ENCODE assay signal across 1 cellular context in the genomic region with DNA sequence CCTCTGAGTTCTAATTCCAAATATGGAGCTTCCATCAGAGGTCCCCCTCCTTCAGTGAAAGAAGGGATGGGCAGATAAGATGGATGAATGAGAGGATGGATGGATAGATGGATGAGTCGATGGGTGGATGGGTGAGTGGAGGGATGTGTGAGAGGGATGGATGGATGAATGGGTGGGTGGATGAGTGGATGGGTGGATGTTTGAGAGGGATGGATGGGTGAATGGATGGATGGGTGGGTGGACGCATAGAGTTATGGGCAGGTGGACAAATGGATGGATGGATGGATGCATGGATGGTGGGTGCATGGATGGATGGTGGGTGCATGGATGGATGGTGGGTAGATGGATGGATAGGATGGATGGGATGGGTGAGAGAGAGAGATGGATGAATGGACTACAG.
TF ChIP-seq lines count a peak whose summit lies in the region.

No MANE protein-coding gene starts in this region.

TF ChIP-seq in HCT116, 20 proteins besides CTCF, POLR2A, EP300 and RAD21:
- TF ChIP-seq, protein P1, sequence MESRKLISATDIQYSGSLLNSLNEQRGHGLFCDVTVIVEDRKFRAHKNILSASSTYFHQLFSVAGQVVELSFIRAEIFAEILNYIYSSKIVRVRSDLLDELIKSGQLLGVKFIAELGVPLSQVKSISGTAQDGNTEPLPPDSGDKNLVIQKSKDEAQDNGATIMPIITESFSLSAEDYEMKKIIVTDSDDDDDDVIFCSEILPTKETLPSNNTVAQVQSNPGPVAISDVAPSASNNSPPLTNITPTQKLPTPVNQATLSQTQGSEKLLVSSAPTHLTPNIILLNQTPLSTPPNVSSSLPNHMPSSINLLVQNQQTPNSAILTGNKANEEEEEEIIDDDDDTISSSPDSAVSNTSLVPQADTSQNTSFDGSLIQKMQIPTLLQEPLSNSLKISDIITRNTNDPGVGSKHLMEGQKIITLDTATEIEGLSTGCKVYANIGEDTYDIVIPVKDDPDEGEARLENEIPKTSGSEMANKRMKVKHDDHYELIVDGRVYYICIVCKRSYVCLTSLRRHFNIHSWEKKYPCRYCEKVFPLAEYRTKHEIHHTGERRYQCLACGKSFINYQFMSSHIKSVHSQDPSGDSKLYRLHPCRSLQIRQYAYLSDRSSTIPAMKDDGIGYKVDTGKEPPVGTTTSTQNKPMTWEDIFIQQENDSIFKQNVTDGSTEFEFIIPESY (IDR thresholded peaks at IDR 0.05; ENCODE audit: extremely low read depth, insufficient replicate concordance, low read length) = no peak
- 0 out of 2 replicates have a peak, but pooled peaks have one; percentile 21 for TF ChIP-seq ZFX (IDR thresholded peaks at IDR 0.05)
TF ChIP-seq in HCT116: peak in this region for 1.
